ENCODE assay signal across 1 cellular context in genomic region chr11:119381186-119381988, GRCh38.
TF ChIP-seq lines count a peak whose summit lies in the region.

Gene USP2 (minus strand): TSS chr11:119381690. CDS start chr11:119373480, 8,210 bp downstream.

TF ChIP-seq in HepG2, 621 proteins besides CTCF, POLR2A, EP300 and RAD21 (continued from another document):
- TF ChIP-seq KIAA2018 (CRISPR knock-in tag; IDR thresholded peaks at IDR 0.05; ENCODE audit: borderline replicate concordance) (no peak), ZNF230 (CRISPR knock-in tag; IDR thresholded peaks at IDR 0.05) (no peak), ZNF138 (CRISPR knock-in tag; IDR thresholded peaks at IDR 0.05; ENCODE audit: low read depth) (peak; percentile 38; the same call in 1 of the 2 replicates), MAZ (IDR thresholded peaks at IDR 0.05; ENCODE audit: borderline replicate concordance, low read depth, low read length) (peak; percentile 87), MAZ (CRISPR knock-in tag; IDR thresholded peaks at IDR 0.05; ENCODE audit: low read depth) (peak; percentile 95), TAF15 (IDR thresholded peaks at IDR 0.05; ENCODE audit: low read depth, low read length, poor library complexity, severe bottlenecking) (no peak), ZFP1 (CRISPR knock-in tag; IDR thresholded peaks at IDR 0.05) (peak; percentile 82; the same call in 1 of the 2 replicates), HMGXB3 (CRISPR knock-in tag; IDR thresholded peaks at IDR 0.05; ENCODE audit: borderline replicate concordance) (peak; percentile 71), REXO4 (CRISPR knock-in tag; IDR thresholded peaks at IDR 0.05; ENCODE audit: borderline replicate concordance) (no peak), LCORL (IDR thresholded peaks at IDR 0.05) (no peak), LCORL (CRISPR knock-in tag; IDR thresholded peaks at IDR 0.05) (peak; percentile 69; the same call in 1 of the 2 replicates), ZNF766 (CRISPR knock-in tag; IDR thresholded peaks at IDR 0.05; ENCODE audit: borderline replicate concordance) (peak; percentile 74; the same call in 1 of the 2 replicates), ZBED4 (CRISPR knock-in tag; IDR thresholded peaks at IDR 0.05; ENCODE audit: borderline replicate concordance) (no peak), GTF3A (CRISPR knock-in tag; conservative IDR thresholded peaks at IDR 0.05) (no peak), ZNF281 (CRISPR knock-in tag; IDR thresholded peaks at IDR 0.05; ENCODE audit: borderline replicate concordance) (0 out of 2 replicates have a peak, but pooled peaks have one; percentile 8)
